8 cellular contexts compared by ENCODE assay signal in genomic region chr3:186570941-186571643, GRCh38. TPM values are rescaled to one million over a fixed set of nuclear protein-coding genes. Genes with fewer than 3 reads are reported as not detected.
A peak's percentile ranks its signal among the peaks of the same experiment; 100 is the strongest.
DNase-seq lines count a peak whose midpoint lies in the region; ATAC-seq and TF ChIP-seq lines count a peak whose summit lies in the region.

No MANE protein-coding gene starts in this region.

- peak overlapping the region; percentile 94 for H3K4me3 Mint-ChIP-seq in activated T-cell treated with anti-CD3 and anti-CD28 coated beads, Interleukin-2, amount 50 U/mL, for 24 hours

- TF ChIP-seq CTCF in adrenal gland (IDR thresholded peaks at IDR 0.05) (no peak), left lung (IDR thresholded peaks at IDR 0.05) (no peak)

- peaks cover 54% of the 10 kb centered on the region for H3K4me1 Mint-ChIP-seq in activated T-cell treated with anti-CD3 and anti-CD28 coated beads, Interleukin-2, amount 50 U/mL, for 24 hours (ENCODE audit: low read depth)

- H3K27ac ChIP-seq in adrenal gland (peak overlapping the region; percentile 88 to 97 (median 92)), left lung (peak overlapping the region; percentile 73 to 94), thymus (ENCODE audit: low read depth) (peak overlapping the region; percentile 88)

- peak overlapping the region; percentile 75 to 96 (median 89) for H3K4me3 ChIP-seq in adrenal gland
- H3K4me3 ChIP-seq in left lung = peak overlapping the region; percentile 80 to 90
- H3K4me3 ChIP-seq in thymus (ENCODE audit: low read length) = peak overlapping the region; percentile 76

- no peak for TF ChIP-seq POLR2A in adrenal gland (IDR thresholded peaks at IDR 0.05)

- peaks cover 75% of the 10 kb centered on the region for H3K36me3 Mint-ChIP-seq in activated T-cell treated with anti-CD3 and anti-CD28 coated beads, Interleukin-2, amount 50 U/mL, for 24 hours (ENCODE audit: low read depth)

- no peaks in the 10 kb centered on the region for H3K9me3 Mint-ChIP-seq in activated T-cell treated with anti-CD3 and anti-CD28 coated beads, Interleukin-2, amount 50 U/mL, for 24 hours

- H3K9me3 ChIP-seq in adrenal gland (replicated peaks in 1 of 3) = no peaks in the 10 kb centered on the region
- H3K9me3 ChIP-seq in left lung = no peaks in the 10 kb centered on the region
- H3K9me3 ChIP-seq in thymus (ENCODE audit: control insufficient read depth) = no peaks in the 10 kb centered on the region

- WGBS in adrenal gland, 4 donors = 7 to 13% (median 7%) methylated on average over 20 to 21 of the region's 21 CpGs
- 11% methylated on average over 21 of the region's 21 CpGs for WGBS in thymus

- H3K27ac Mint-ChIP-seq in activated T-cell treated with anti-CD3 and anti-CD28 coated beads, Interleukin-2, amount 50 U/mL, for 24 hours = peak overlapping the region; percentile 98

- peaks cover 20 to 31% of the 10 kb centered on the region in 2 donors for H3K4me1 ChIP-seq in adrenal gland (replicated peaks in 1 of 2)
- H3K4me1 ChIP-seq in left lung = peaks cover 20 to 50% of the 10 kb centered on the region in 2 donors
- H3K4me1 ChIP-seq in thymus (ENCODE audit: control insufficient read depth, insufficient read depth, low read length) = peaks cover 19% of the 10 kb centered on the region

- intact Hi-C loops in adrenal gland (cut with DNase I) (no loop called here), left lung (cut with DNase I) (no loop called here)

- H3K36me3 ChIP-seq in adrenal gland (replicated peaks in 1 of 2) (peaks cover 0 to 26% of the 10 kb centered on the region in 2 donors), left lung (peaks cover 4 to 40% of the 10 kb centered on the region in 2 donors), thymus (ENCODE audit: control insufficient read depth, insufficient read depth) (peaks cover 5% of the 10 kb centered on the region)

- no peaks in the 10 kb centered on the region for H3K27me3 Mint-ChIP-seq in activated T-cell treated with anti-CD3 and anti-CD28 coated beads, Interleukin-2, amount 50 U/mL, for 24 hours

- ATAC-seq in left lung (no peak), HG02763 (IDR thresholded peaks at IDR 0.05; ENCODE audit: unreplicated experiment) (no peak), GM18873 (IDR thresholded peaks at IDR 0.05; ENCODE audit: low FRiP score, unreplicated experiment) (no peak)

- no peak for DNase-seq in activated T-cell treated with anti-CD3 and anti-CD28 coated beads, Interleukin-2, amount 50 U/mL, for 24 hours
- DNase-seq in activated T-cell treated with anti-CD3 and anti-CD28 coated beads for 4 hours = no peak
- peak in 1 of 7 donors; percentile 23 for DNase-seq in adrenal gland
- DNase-seq in left lung = no peak
- DNase-seq in NCI-H1436 (lab: John Stamatoyannopoulos, UW) = no peak

- H3K27me3 ChIP-seq in adrenal gland = no peaks in the 10 kb centered on the region
- no peaks in the 10 kb centered on the region for H3K27me3 ChIP-seq in left lung
- no peaks in the 10 kb centered on the region for H3K27me3 ChIP-seq in thymus (ENCODE audit: control insufficient read depth, insufficient read depth)

RNA-seq across cellular contexts. Expression of gene DNAJB11, which starts 0.6 kb away (rescaled TPM):
- total RNA-seq in adrenal gland = 10 to 100 TPM; 20.1 to 70.9 (median 33.1) TPM
- 10 to 100 TPM; 41.8 to 93.2 (median 50.1) TPM for polyA plus RNA-seq in adrenal gland
- 10 to 100 TPM; 46.8 to 78.3 TPM for total RNA-seq in left lung
- polyA plus RNA-seq in thymus = 49.1 TPM

RNA-seq across cellular contexts. Expression of gene TBCCD1, which starts 4.0 kb away (rescaled TPM):
- 10 to 100 TPM in 4 of 8 donors, 1 to 10 TPM in 4; 7.8 to 18.1 (median 9.4) TPM for total RNA-seq in adrenal gland
- 10 to 100 TPM in 1 of 3 donors, 1 to 10 TPM in 2; 3.3 to 14.2 (median 3.3) TPM for polyA plus RNA-seq in adrenal gland
- total RNA-seq in left lung = 10 to 100 TPM; 11.6 to 12.1 TPM
- polyA plus RNA-seq in thymus = 7.3 TPM

RNA-seq across cellular contexts. Expression of gene CRYGS, which starts 26.9 kb away (rescaled TPM):
- total RNA-seq in adrenal gland (1 to 10 TPM in 7 of 8 donors, under 1 TPM in 1; 0.78 to 4.3 (median 2.2) TPM), left lung (1 to 10 TPM; 1.8 to 3.7 TPM)
- polyA plus RNA-seq in adrenal gland (10 to 100 TPM in 2 of 3 donors, 1 to 10 TPM in 1; 1.7 to 22.0 (median 10.4) TPM), thymus (21.0 TPM)

RNA-seq across cellular contexts. Expression of gene AHSG, which starts 41.8 kb away (rescaled TPM):
- total RNA-seq in adrenal gland = 1 to 10 TPM in 2 of 8 donors, not detected in 6; 1.3 to 1.4 TPM
- under 1 TPM in 1 of 3 donors, not detected in 2; 0.26 TPM for polyA plus RNA-seq in adrenal gland
- not detected for total RNA-seq in left lung
- polyA plus RNA-seq in thymus = 0.23 TPM
